Comparison of ENCODE assay signal across 8 cellular contexts in genomic region chr4:140049924-140050681, GRCh38.
DNase-seq lines count a peak whose midpoint lies in the region; ATAC-seq and TF ChIP-seq lines count a peak whose summit lies in the region.

No MANE protein-coding gene starts in this region.

- no peaks in the 10 kb centered on the region for H3K79me2 ChIP-seq in mammary epithelial cell (ENCODE audit: insufficient read depth, low read length)

- no peaks in the 10 kb centered on the region for H3K36me3 ChIP-seq in mammary epithelial cell (ENCODE audit: insufficient read depth, low read length)
- no peaks in the 10 kb centered on the region for H3K36me3 ChIP-seq in mucosa of rectum (ENCODE audit: control insufficient read depth in 2 of 2, insufficient read depth in 2 of 2, low read length in 2 of 2)

- in situ Hi-C loops in GM13976 (cut with MboI; ENCODE audit: low sequenced_read_pairs, unreplicated experiment) (no loop called here), mammary epithelial cell (cut with MboI; ENCODE audit: low sequenced_read_pairs in 2 of 2) (loop anchor here in 1 of 2 donors (5.0 kb wide), 1 partner anchor 102 kb away; the partner anchor contains the start of gene MAML3), G401 (cut with HindIII; ENCODE audit: low sequenced_read_pairs) (no loop called here)

- no peak for ATAC-seq in HG03039 (IDR thresholded peaks at IDR 0.05; ENCODE audit: unreplicated experiment)

- CTCF ChIA-PET in mammary epithelial cell (lab: Charles Lee; ENCODE audit: low non-redundant PET) = interaction anchor here (0.6 to 1.6 kb wide), 2 partner anchors 203 to 395 kb away, joined by 3 to 6 read pairs; no protein-coding TSS in a partner anchor

- H4K20me1 ChIP-seq in mammary epithelial cell (ENCODE audit: insufficient read depth, low read length) = no peaks in the 10 kb centered on the region

- H3K4me2 ChIP-seq in mammary epithelial cell (ENCODE audit: insufficient read depth, low read depth, low read length) = peak overlapping the region; percentile 73

- intact Hi-C loops in mammary epithelial cell (cut with micrococcal nuclease) = loop anchor here (1.0 to 5.0 kb wide), 6 partner anchors 37 to 447 kb away; no protein-coding TSS in a partner anchor

- dilution Hi-C loops in mammary epithelial cell (cut with HindIII; ENCODE audit: low sequenced_read_pairs) = no loop called here

- H3K4me3 ChIP-seq in AG10803 (ENCODE audit: low read length) (no peak overlapping the region; the same call in 1 of the 2 replicates), mammary epithelial cell (replicated peaks in 1 of 3; ENCODE audit: insufficient read depth in 1 of 3, low read depth in 2 of 3, low read length in 3 of 3) (no peak overlapping the region), mucosa of rectum (ENCODE audit: low read length in 2 of 2) (peak overlapping the region; percentile 72 to 79)

- H3K4me1 ChIP-seq in mammary epithelial cell (ENCODE audit: insufficient read depth, low read length) (peaks cover 7% of the 10 kb centered on the region), mucosa of rectum (ENCODE audit: control insufficient read depth in 2 of 2, insufficient read depth in 2 of 2, low read length in 2 of 2) (peaks cover 30 to 33% of the 10 kb centered on the region in 2 donors)

- H3K27ac ChIP-seq in mammary epithelial cell (ENCODE audit: insufficient read depth, low read depth, low read length) (no peak overlapping the region), mucosa of rectum (ENCODE audit: low read depth in 2 of 2, low read length in 2 of 2) (peak overlapping the region in 1 of 2 donors; percentile 78)

- H3K9ac ChIP-seq in mammary epithelial cell (ENCODE audit: insufficient read depth, low read length) = no peak overlapping the region
- H3K9ac ChIP-seq in mucosa of rectum (ENCODE audit: low read depth in 1 of 2, low read length in 2 of 2) = no peak overlapping the region

- no peaks in the 10 kb centered on the region for H3K27me3 ChIP-seq in mammary epithelial cell (ENCODE audit: insufficient read depth, low read length)
- no peaks in the 10 kb centered on the region for H3K27me3 ChIP-seq in mucosa of rectum (ENCODE audit: control insufficient read depth in 2 of 2, insufficient read depth in 2 of 2, low read length in 2 of 2)

- no TSS peak for BruUV-seq in mammary epithelial cell (replicated peaks; lab: Mats Ljungman, UMichigan)

- peak; percentile 47 for TF ChIP-seq CTCF in AG10803 (conservative IDR thresholded peaks at IDR 0.05; ENCODE audit: low read length)
- TF ChIP-seq CTCF in GM13976 (IDR thresholded peaks at IDR 0.05; ENCODE audit: borderline replicate concordance, control extremely low read depth, extremely low read depth, insufficient read depth, missing control alignments) = peak; percentile 40
- peak; percentile 28 to 36 for TF ChIP-seq CTCF in mammary epithelial cell (conservative IDR thresholded peaks at IDR 0.05 in 1 of 2, IDR thresholded peaks at IDR 0.05 in 1 of 2; ENCODE audit: extremely low read depth in 1 of 2, insufficient read depth in 1 of 2, low read depth in 1 of 2, low read length in 2 of 2)

- H2AFZ ChIP-seq in mammary epithelial cell (ENCODE audit: low read depth, low read length) = no peak overlapping the region

- 85% methylated on average over 6 of the region's 7 CpGs for WGBS in mammary epithelial cell (ENCODE audit: low coverage, missing lambda C conversion rate)

- H3K9me3 ChIP-seq in mammary epithelial cell (replicated peaks; ENCODE audit: insufficient read depth, low read length) (no peaks in the 10 kb centered on the region), mucosa of rectum (ENCODE audit: control insufficient read depth in 2 of 2, low read length in 2 of 2) (no peaks in the 10 kb centered on the region)

- DNase-seq in AG10803 (ENCODE audit: low read depth) (peak; percentile 22), GM13976 (ENCODE audit: low spot score) (peak; percentile 32), NCI-H524 (lab: John Stamatoyannopoulos, UW) (peak; percentile 89 to 90), mammary epithelial cell (no peak), G401 (ENCODE audit: low spot score) (no peak), mesenteric fat pad (ENCODE audit: low spot score) (no peak)

Comparison
In these comparisons a context has a peak if more than half of its experiments do, and no peak if none do; other contexts are left out.
1. DNase-seq: peak in AG10803 (single experiment), GM13976 (single experiment) and NCI-H524 (2 of 2); none in mammary epithelial cell (single experiment), G401 (single experiment) and mesenteric fat pad (single experiment).
2. H3K4me3 ChIP-seq: peak in mucosa of rectum (2 of 2); none in AG10803 (single experiment) and mammary epithelial cell (0 of 3).
3. Peak in every context shown above with its lines, with median percentiles within 50 percentile points of each other: CTCF ChIP-seq.